In the genomic region with DNA sequence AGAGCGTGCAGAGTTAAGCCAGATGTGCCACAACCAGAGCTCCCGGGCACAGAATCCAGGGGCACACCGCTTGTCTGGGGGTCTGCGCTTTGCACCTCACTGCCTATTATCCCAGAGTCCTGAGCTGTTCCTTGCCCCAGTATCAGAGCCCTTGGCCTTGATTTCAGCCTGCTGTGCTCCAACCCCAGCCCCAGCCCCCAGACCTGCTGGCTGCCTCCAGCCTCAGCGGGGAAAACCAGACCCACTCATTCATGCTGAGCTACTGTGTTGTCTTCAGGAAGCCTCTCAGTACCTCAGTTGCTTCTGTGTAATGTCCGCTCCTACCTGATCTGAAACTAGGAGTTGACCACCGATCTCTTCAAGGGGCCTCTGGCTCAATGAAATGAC, we compare ENCODE assay signal across 9 cellular contexts. TPM values are rescaled to one million over a fixed set of nuclear protein-coding genes. Genes with fewer than 3 reads are reported as not detected.
A peak's percentile ranks its signal among the peaks of the same experiment; 100 is the strongest.
DNase-seq lines count a peak whose midpoint lies in the region; ATAC-seq and TF ChIP-seq lines count a peak whose summit lies in the region.
"Had no signal": no experiment of that assay in that cellular context is flagged by ENCODE, and none has a peak within 500 bp of the region (broad histone marks: within the 10 kb centered on the region; RNA-seq: fewer than 3 reads in every experiment).

No MANE protein-coding gene starts in this region.

- no peak for TF ChIP-seq CTCF in foreskin fibroblast (IDR thresholded peaks at IDR 0.05; ENCODE audit: low read depth, low read length)
- TF ChIP-seq CTCF in thyroid gland (IDR thresholded peaks at IDR 0.05): no peak

- H3K27me3 ChIP-seq in thyroid gland: no peaks in the 10 kb centered on the region

- peaks cover 88% of the 10 kb centered on the region for H3K4me1 Mint-ChIP-seq in activated naive CD4-positive, alpha-beta T cell treated with anti-CD3 and anti-CD28 coated beads for 36 hours (ENCODE audit: low read depth)
- H3K4me1 Mint-ChIP-seq in T-cell: peaks cover 66 to 83% (median 70%) of the 10 kb centered on the region in 3 donors

- H3K4me3 Mint-ChIP-seq in activated naive CD4-positive, alpha-beta T cell treated with anti-CD3 and anti-CD28 coated beads for 36 hours: peak overlapping the region; percentile 80
- peak overlapping the region; percentile 83 to 93 (median 90) for H3K4me3 Mint-ChIP-seq in T-cell

- WGBS in thyroid gland, 2 donors: 37 to 59% methylated on average over 3 to 7 of the region's 7 CpGs

- peak in 1 of 4 experiments; percentile 2 for ATAC-seq in T-cell (replicated peaks in 1 of 4)

- TF ChIP-seq POLR2A in thyroid gland (IDR thresholded peaks at IDR 0.05): no peak

- no peaks in the 10 kb centered on the region for H3K36me3 ChIP-seq in thyroid gland

- DNase-seq in activated naive CD4-positive, alpha-beta T cell treated with anti-CD3 and anti-CD28 coated beads for 36 hours: peak; percentile 56
- no peak for DNase-seq in activated naive CD4-positive, alpha-beta T cell treated with anti-CD3 and anti-CD28 coated beads, Interleukin-2, amount 50 U/mL, for 16 hours
- DNase-seq in T-cell (no peak), foreskin fibroblast (no peak), thyroid gland (no peak), cerebellum (ENCODE audit: low spot score) (no peak), DMS53 treated with DMSO at 0.1 percent for 48 hours (lab: John Stamatoyannopoulos, UW; ENCODE audit: unreplicated experiment) (no peak), SHP77 treated with DMSO at 0.1 percent for 48 hours (lab: John Stamatoyannopoulos, UW) (no peak)
- DNase-seq: NCI-H1694 had no signal

- CTCF ChIA-PET in activated naive CD4-positive, alpha-beta T cell treated with anti-CD3 and anti-CD28 coated beads for 36 hours (lab: Charles Lee): interaction anchor here (0.6 to 5.6 kb wide), 7 partner anchors 7 to 193 kb away, joined by 3 to 57 read pairs (median 16); no protein-coding TSS in a partner anchor
- CTCF ChIA-PET in T-cell (lab: Charles Lee): interaction anchor here in 1 of 2 donors (1.6 to 3.2 kb wide), 2 partner anchors 8 to 9 kb away, joined by 9 to 20 read pairs; no protein-coding TSS in a partner anchor

- POLR2A ChIA-PET in T-cell (lab: Charles Lee): interaction anchor here (0.5 to 1.4 kb wide), 3 partner anchors 141 to 223 kb away, joined by 3 to 4 read pairs (median 3); a partner anchor contains a TSS

- intact Hi-C loops in activated naive CD4-positive, alpha-beta T cell treated with anti-CD3 and anti-CD28 coated beads for 36 hours (cut with micrococcal nuclease): loop anchor here (5.0 kb wide), 2 partner anchors 331 to 436 kb away; no protein-coding TSS in a partner anchor
- intact Hi-C loops in thyroid gland (cut with DNase I): no loop called here

- peaks cover 21 to 43% of the 10 kb centered on the region in 2 donors for H3K4me1 ChIP-seq in thyroid gland

- no peaks in the 10 kb centered on the region for H3K9me3 ChIP-seq in thyroid gland

- H3K36me3 Mint-ChIP-seq in activated naive CD4-positive, alpha-beta T cell treated with anti-CD3 and anti-CD28 coated beads for 36 hours (ENCODE audit: low read depth): peaks cover 17% of the 10 kb centered on the region
- H3K36me3 Mint-ChIP-seq in T-cell: peaks cover 24% of the 10 kb centered on the region

- H3K27ac Mint-ChIP-seq in activated naive CD4-positive, alpha-beta T cell treated with anti-CD3 and anti-CD28 coated beads for 36 hours: peak overlapping the region; percentile 89
- H3K27ac Mint-ChIP-seq in T-cell: peak overlapping the region; percentile 96

- H3K27ac ChIP-seq in thyroid gland: peak overlapping the region in 2 of 3 donors; percentile 6 to 66

- H3K4me3 ChIP-seq in foreskin fibroblast (ENCODE audit: low read depth in 1 of 2, low read length in 2 of 2): peak overlapping the region; percentile 55 to 95
- H3K4me3 ChIP-seq in thyroid gland (replicated peaks in 1 of 3): no peak overlapping the region

- no peaks in the 10 kb centered on the region for H3K27me3 Mint-ChIP-seq in activated naive CD4-positive, alpha-beta T cell treated with anti-CD3 and anti-CD28 coated beads for 36 hours (ENCODE audit: low read depth)
- no peaks in the 10 kb centered on the region for H3K27me3 Mint-ChIP-seq in T-cell

- H3K9me3 Mint-ChIP-seq in activated naive CD4-positive, alpha-beta T cell treated with anti-CD3 and anti-CD28 coated beads for 36 hours: no peaks in the 10 kb centered on the region
- H3K9me3 Mint-ChIP-seq in T-cell: no peaks in the 10 kb centered on the region

RNA-seq across cellular contexts. Expression of a gene that starts 1.1 kb away (rescaled TPM):
- total RNA-seq in activated naive CD4-positive, alpha-beta T cell treated with anti-CD3 and anti-CD28 coated beads for 36 hours: 1 to 10 TPM; 7.0 to 8.6 TPM
- 10 to 100 TPM; 60.7 to 84.7 (median 81.4) TPM for total RNA-seq in T-cell
- 10 to 100 TPM in 1 of 4 donors, 1 to 10 TPM in 3; 4.7 to 10.5 (median 9.4) TPM for total RNA-seq in thyroid gland
- total RNA-seq in cerebellum: 2.5 TPM

RNA-seq across cellular contexts. Expression of a gene that starts 35.9 kb away (rescaled TPM):
- total RNA-seq in activated naive CD4-positive, alpha-beta T cell treated with anti-CD3 and anti-CD28 coated beads for 36 hours: 100 to 1,000 TPM; 257 to 258 TPM
- 100 to 1,000 TPM; 174 to 224 (median 204) TPM for total RNA-seq in T-cell
- total RNA-seq in thyroid gland: 10 to 100 TPM; 14.0 to 16.4 (median 14.5) TPM
- total RNA-seq in cerebellum: 2.7 TPM

Comparison
In these comparisons a context has a peak if more than half of its experiments do, and no peak if none do; other contexts are left out.
1. H3K4me3 ChIP-seq: peak in foreskin fibroblast (2 of 2); none in thyroid gland (0 of 3).
2. RNA of a gene that starts 1.1 kb away (total RNA-seq): 60.7 to 84.7 TPM in T-cell; 4.7 to 10.5 TPM in thyroid gland, 7.0 to 8.6 TPM in activated naive CD4-positive, alpha-beta T cell treated with anti-CD3 and anti-CD28 coated beads for 36 hours and 2.5 TPM in cerebellum (single experiment); every median in the first group is over 4 times any median in the second.
3. RNA of a gene that starts 35.9 kb away (total RNA-seq): 257 to 258 TPM in activated naive CD4-positive, alpha-beta T cell treated with anti-CD3 and anti-CD28 coated beads for 36 hours and 174 to 224 TPM in T-cell; 14.0 to 16.4 TPM in thyroid gland and 2.7 TPM in cerebellum (single experiment); every median in the first group is over 10 times any median in the second.